Comparison of ENCODE assay signal across 29 cellular contexts in the genomic region with DNA sequence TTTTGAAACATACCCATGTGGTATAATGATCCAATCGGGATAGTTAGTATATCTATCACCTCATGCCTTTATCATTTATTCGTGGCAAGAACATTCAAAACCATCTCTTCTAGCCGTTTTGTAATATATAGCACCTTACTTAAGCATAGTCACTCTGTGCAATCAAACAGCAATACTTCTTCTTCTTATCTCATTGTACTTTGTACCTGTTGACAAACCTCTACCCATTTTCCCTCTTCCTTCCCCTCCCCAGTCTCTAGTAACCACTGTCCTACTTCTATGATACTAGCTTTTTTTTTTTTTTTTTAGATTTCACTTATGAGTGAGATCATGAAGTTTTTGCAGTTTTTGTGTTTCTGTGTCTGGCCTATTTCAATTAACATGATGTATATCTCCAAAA.
"Had no signal": no experiment of that assay in that cellular context is flagged by ENCODE, and none has a peak within 500 bp of the region (broad histone marks: within the 10 kb centered on the region; RNA-seq: fewer than 3 reads in every experiment).

No MANE protein-coding gene starts in this region.

- H3K36me3 ChIP-seq: neutrophil, pancreas, spleen, thoracic aorta, thyroid gland, tibial nerve, upper lobe of left lung, vagina had no signal

- H3K4me2 ChIP-seq: smooth muscle cell had no signal

- DNase-seq: naive thymus-derived CD8-positive, alpha-beta T cell; nephron progenitor cell; nucleus accumbens; pancreas; psoas muscle; right cardiac atrium; spleen; stimulated activated CD4-positive, alpha-beta T cell treated with anti-CD3 and anti-CD28 coated beads, Interleukin-12 subunit alpha, Interleukin-12 subunit beta, amount 100 ng/mL, for 4 hours; stimulated activated CD4-positive, alpha-beta T cell treated with anti-CD3 and anti-CD28 coated beads, Interleukin-1b, Interleukin-23, amount 100 ng/mL, for 48 hours; stimulated activated CD4-positive, alpha-beta T cell treated with anti-CD3 and anti-CD28 coated beads, Interleukin-4, amount 100 ng/mL, for 1 hour; stimulated activated CD4-positive, alpha-beta T cell treated with anti-CD3 and anti-CD28 coated beads, Interleukin-4, amount 100 ng/mL, for 4 hours; stimulated activated CD8-positive, alpha-beta memory T cell treated with anti-CD3 and anti-CD28 coated beads, Interleukin-4, amount 100 ng/mL, for 48 hours; stimulated activated naive CD4-positive, alpha-beta T cell; stimulated activated naive CD8-positive, alpha-beta T cell treated with anti-CD3 and anti-CD28 coated beads, Interleukin-15, amount 100 ng/mL, for 72 hours; stimulated activated naive CD8-positive, alpha-beta T cell treated with anti-CD3 and anti-CD28 coated beads, Interleukin-15, Interleukin-2, amounts not matched to agents 100 U/mL and 50 U/mL, for 24 hours; substantia nigra; thyroid gland; trophoblast cell; upper lobe of left lung had no signal

- H3K27me3 ChIP-seq: neutrophil, pancreas, spleen, thyroid gland, tibial nerve, upper lobe of left lung, vagina had no signal

- H3K4me3 ChIP-seq: pancreas, psoas muscle, skin epidermis, smooth muscle cell, spleen, thoracic aorta, thyroid gland, tibial nerve, upper lobe of left lung, vagina had no signal

- H3K4me1 ChIP-seq: pancreas, psoas muscle, spleen, thyroid gland, tibial nerve, upper lobe of left lung, vagina had no signal

- H3K27ac ChIP-seq: neutrophil, pancreas, psoas muscle, skin epidermis, spleen, thoracic aorta, thyroid gland, tibial nerve, upper lobe of left lung, vagina had no signal

- FAIRE-seq: urothelium cell line had no signal

- ATAC-seq: naive thymus-derived CD8-positive, alpha-beta T cell; natural killer cell treated with Interleukin-12 subunit alpha and Interleukin-12 subunit beta and Interleukin-15 and Interleukin-18, amount 100 ng/mL, for 72 hours; pancreas; psoas muscle; right cardiac atrium; sciatic nerve; stimulated activated memory B cell treated with anti-CD40 and anti-IgM and Interleukin-4, amounts not matched to agents 10 μg/mL and 1 μg/mL and 100 μg/mL, for 72 hours; stimulated activated naive CD8-positive, alpha-beta T cell treated with anti-CD3 and anti-CD28 coated beads, Interleukin-15, amount 100 ng/mL, for 72 hours; stimulated activated naive CD8-positive, alpha-beta T cell treated with anti-CD3 and anti-CD28 coated beads, Interleukin-15, Interleukin-2, amounts not matched to agents 100 U/mL and 50 U/mL, for 24 hours had no signal

- H3K9me3 ChIP-seq: neutrophil, pancreas, psoas muscle, thoracic aorta, thyroid gland, tibial nerve, upper lobe of left lung, vagina had no signal
